In the genomic region with DNA sequence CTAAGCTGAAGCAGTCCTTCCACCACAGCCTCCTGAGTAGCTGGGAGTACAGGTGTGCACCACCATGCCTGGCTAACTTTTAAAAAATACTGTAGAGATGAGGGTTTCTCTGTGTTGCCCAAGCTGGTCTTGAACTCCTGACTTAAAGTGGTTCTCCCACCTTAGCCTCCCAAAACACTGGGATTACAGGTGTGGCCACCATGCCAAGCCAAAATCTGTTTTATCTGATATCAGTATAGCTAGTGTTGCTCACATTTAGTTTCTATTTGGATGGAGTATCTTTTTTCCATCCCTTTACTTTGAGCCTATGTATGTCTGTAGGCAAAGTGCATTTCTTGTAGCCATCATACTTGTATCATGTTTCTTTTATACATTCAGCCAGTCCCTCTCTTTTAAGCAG, we compare ENCODE assay signal across 35 cellular contexts.
"Had no signal": no experiment of that assay in that cellular context is flagged by ENCODE, and none has a peak within 500 bp of the region (broad histone marks: within the 10 kb centered on the region; RNA-seq: fewer than 3 reads in every experiment).

No MANE protein-coding gene starts in this region.

- H3K9me3 ChIP-seq: MG63 had no signal

- H3K27me3 ChIP-seq: MG63 had no signal

- H3K36me3 ChIP-seq: MG63 had no signal

- H3K4me3 ChIP-seq: MG63 had no signal

- DNase-seq: Karpas-422, Kasumi-1, MG63, MM.1S, MV-4-11, NCI-H1048, NCI-H1092, NCI-H1092 treated with DMSO at 0.1 percent for 48 hours, NCI-H1105, NCI-H1105 treated with DMSO at 0.1 percent for 48 hours, NCI-H1417, NCI-H1417 treated with DMSO at 0.1 percent for 48 hours, NCI-H1436, NCI-H1436 treated with DMSO at 0.1 percent for 48 hours, NCI-H146, NCI-H1694, NCI-H1694 treated with DMSO at 0.1 percent for 48 hours, NCI-H187, NCI-H187 treated with DMSO at 0.1 percent for 48 hours, NCI-H1930, NCI-H2029, NCI-H2029 treated with DMSO at 0.1 percent for 48 hours, NCI-H2081, NCI-H2081 treated with DMSO at 0.1 percent for 48 hours, NCI-H2107, NCI-H2171, NCI-H2171 treated with DMSO at 0.1 percent for 48 hours, NCI-H2227 treated with DMSO at 0.1 percent for 48 hours, NCI-H226, NCI-H345, NCI-H446, NCI-H446 treated with DMSO at 0.1 percent for 48 hours, NCI-H510A, NCI-H510A treated with DMSO at 0.1 percent for 48 hours, NCI-H524 had no signal
